Comparison of ENCODE assay signal across 8 cellular contexts in the genomic region with DNA sequence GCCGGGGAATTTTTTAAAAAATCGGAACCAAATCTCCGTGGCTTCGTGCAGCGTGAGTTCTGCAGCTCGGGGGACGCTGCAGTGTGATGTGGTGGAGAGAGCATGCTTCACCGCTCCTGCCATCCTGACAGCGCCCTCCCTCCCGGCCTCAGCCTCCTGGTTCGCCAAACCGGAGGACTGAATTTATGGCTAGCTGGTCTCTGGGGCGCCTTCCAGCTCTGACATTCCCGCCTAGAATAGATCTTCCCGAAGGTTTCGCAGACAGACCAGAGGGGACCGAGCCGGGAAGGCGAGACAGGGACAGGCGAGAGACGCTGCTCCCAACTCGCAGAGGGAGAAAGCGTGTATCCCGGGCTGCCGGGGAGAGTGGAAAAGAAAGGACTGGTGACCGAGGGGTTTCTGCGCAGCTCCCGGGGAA. TPM values are rescaled to one million over a fixed set of nuclear protein-coding genes. Genes with fewer than 3 reads are reported as not detected.
DNase-seq lines count a peak whose midpoint lies in the region; ATAC-seq and TF ChIP-seq lines count a peak whose summit lies in the region.

No MANE protein-coding gene starts in this region.

- H3K27me3 ChIP-seq in AG04450 (ENCODE audit: control insufficient read depth, insufficient read depth, low read length) (peaks cover 31% of the 10 kb centered on the region), H7 (ENCODE audit: control insufficient read depth, insufficient read depth, low read length) (peaks cover 69% of the 10 kb centered on the region), right atrium auricular region (no peaks in the 10 kb centered on the region), trophoblast cell (ENCODE audit: insufficient read depth, low read length) (peaks cover 48% of the 10 kb centered on the region)

- H3K4me3 ChIP-seq in AG04450 (ENCODE audit: low read depth, low read length) (peak overlapping the region; percentile 58), H7 (ENCODE audit: insufficient read depth, low read depth, low read length) (peak overlapping the region; percentile 46), right atrium auricular region (peak overlapping the region; percentile 41 to 59), trophoblast cell (ENCODE audit: low read depth, low read length) (no peak overlapping the region)

- no peaks in the 10 kb centered on the region for H3K36me3 ChIP-seq in H7 (replicated peaks; ENCODE audit: control insufficient read depth, insufficient read depth, low read length)
- no peaks in the 10 kb centered on the region for H3K36me3 ChIP-seq in right atrium auricular region
- H3K36me3 ChIP-seq in trophoblast cell (ENCODE audit: control insufficient read depth in 1 of 2, insufficient read depth in 2 of 2, low read length in 2 of 2) = peaks cover 3 to 5% of the 10 kb centered on the region in 2 experiments

- H3K9ac ChIP-seq in trophoblast cell (ENCODE audit: low read length) = no peak overlapping the region

- H3K79me1 ChIP-seq in trophoblast cell (ENCODE audit: low read length) = no peaks in the 10 kb centered on the region

- no peak overlapping the region for H2AFZ ChIP-seq in trophoblast cell (ENCODE audit: insufficient read depth, low read length, poor library complexity)

- TF ChIP-seq CTCF in AG04450 (IDR thresholded peaks at IDR 0.05; ENCODE audit: low read depth, low read length) = no peak
- TF ChIP-seq CTCF in right atrium auricular region (IDR thresholded peaks at IDR 0.05) = no peak

- H3K4me2 ChIP-seq in trophoblast cell (ENCODE audit: low read length) = peak overlapping the region; percentile 68

- POLR2A ChIA-PET in AG04450 (lab: Yijun Ruan, JAX) = interaction anchor here (1.3 kb wide), 1 partner anchor 14 kb away, joined by 7 read pairs; no protein-coding TSS in a partner anchor

- H2AK5ac ChIP-seq in trophoblast cell (ENCODE audit: low read length) = no peak overlapping the region

- no peak overlapping the region for H4K91ac ChIP-seq in trophoblast cell (ENCODE audit: low read depth, low read length)

- DNase-seq in AG04450 (ENCODE audit: low read depth, low spot score) (no peak), H7 (peak; percentile 75), right atrium auricular region (ENCODE audit: low spot score) (no peak), trophoblast cell (peak in 1 of 2 donors; percentile 13), NOMO-1 (lab: John Stamatoyannopoulos, UW; ENCODE audit: unreplicated experiment in 2 of 2) (no peak), AG08396 (ENCODE audit: low spot score) (no peak)
- DNase-seq in activated naive CD8-positive, alpha-beta T cell treated with anti-CD3 and anti-CD28 coated beads, Interleukin-2, amount 50 U/mL, for 24 hours = peak; percentile 41

- H3K9me3 ChIP-seq in AG04450 (ENCODE audit: control insufficient read depth, insufficient read depth, low read length) = no peaks in the 10 kb centered on the region
- H3K9me3 ChIP-seq in right atrium auricular region = no peaks in the 10 kb centered on the region
- H3K9me3 ChIP-seq in trophoblast cell (ENCODE audit: insufficient read depth, low read depth, low read length) = no peaks in the 10 kb centered on the region

- H3K27ac Mint-ChIP-seq in activated naive CD8-positive, alpha-beta T cell treated with anti-CD3 and anti-CD28 coated beads, Interleukin-2, amount 50 U/mL, for 24 hours = peak overlapping the region; percentile 90

- no peak overlapping the region for H4K8ac ChIP-seq in trophoblast cell (ENCODE audit: low read depth, low read length)

- CTCF ChIA-PET in AG04450 (lab: Charles Lee) = interaction anchor here (1.0 to 1.3 kb wide), 3 partner anchors 9 to 111 kb away, joined by 3 to 4 read pairs (median 3); no protein-coding TSS in a partner anchor

- no peak overlapping the region for H2BK5ac ChIP-seq in trophoblast cell (ENCODE audit: low read depth, low read length, poor library complexity)

- no CpG with 5 or more reads among the region's 28 CpGs for WGBS in trophoblast cell (ENCODE audit: extremely low coverage, insufficient coverage, insufficient read length)

- peaks cover 17% of the 10 kb centered on the region for H3K27me3 Mint-ChIP-seq in activated naive CD8-positive, alpha-beta T cell treated with anti-CD3 and anti-CD28 coated beads, Interleukin-2, amount 50 U/mL, for 24 hours

- H3K14ac ChIP-seq in trophoblast cell (ENCODE audit: low read length) = no peak overlapping the region

- no peak for ATAC-seq in activated naive CD8-positive, alpha-beta T cell treated with anti-CD3 and anti-CD28 coated beads, Interleukin-2, amount 50 U/mL, for 24 hours
- no peak for ATAC-seq in GM21619 (IDR thresholded peaks at IDR 0.05; ENCODE audit: unreplicated experiment)

- H2BK12ac ChIP-seq in trophoblast cell (ENCODE audit: low read length) = no peak overlapping the region

- no peak overlapping the region for H4K12ac ChIP-seq in trophoblast cell (ENCODE audit: low read depth, low read length)

- no peak overlapping the region for H3K18ac ChIP-seq in trophoblast cell (ENCODE audit: low read length)

- H3K27ac ChIP-seq in AG04450 (ENCODE audit: low read depth, low read length) (no peak overlapping the region), right atrium auricular region (peak overlapping the region in 1 of 2 donors; percentile 19), trophoblast cell (ENCODE audit: low read depth, low read length) (no peak overlapping the region)

- no peaks in the 10 kb centered on the region for H3K9me3 Mint-ChIP-seq in activated naive CD8-positive, alpha-beta T cell treated with anti-CD3 and anti-CD28 coated beads, Interleukin-2, amount 50 U/mL, for 24 hours

- H3K4me1 ChIP-seq in right atrium auricular region (peaks cover 0 to 27% of the 10 kb centered on the region in 2 donors), trophoblast cell (ENCODE audit: control insufficient read depth in 1 of 2, insufficient read depth in 2 of 2, low read length in 2 of 2) (peaks cover 6 to 11% of the 10 kb centered on the region in 2 experiments)

- H2BK120ac ChIP-seq in trophoblast cell (ENCODE audit: insufficient read depth, low read length, poor library complexity) = no peak overlapping the region

- no peak overlapping the region for H3K23ac ChIP-seq in trophoblast cell (ENCODE audit: low read length)

- H3K79me2 ChIP-seq in trophoblast cell (ENCODE audit: control insufficient read depth, insufficient read depth, low read length, poor library complexity) = no peaks in the 10 kb centered on the region

- H3K4ac ChIP-seq in trophoblast cell (ENCODE audit: low read depth, low read length) = no peak overlapping the region

- H3K4me3 Mint-ChIP-seq in activated naive CD8-positive, alpha-beta T cell treated with anti-CD3 and anti-CD28 coated beads, Interleukin-2, amount 50 U/mL, for 24 hours = peak overlapping the region; percentile 94

- peaks cover 71% of the 10 kb centered on the region for H3K4me1 Mint-ChIP-seq in activated naive CD8-positive, alpha-beta T cell treated with anti-CD3 and anti-CD28 coated beads, Interleukin-2, amount 50 U/mL, for 24 hours

- peaks cover 27% of the 10 kb centered on the region for H3K36me3 Mint-ChIP-seq in activated naive CD8-positive, alpha-beta T cell treated with anti-CD3 and anti-CD28 coated beads, Interleukin-2, amount 50 U/mL, for 24 hours (ENCODE audit: low read depth)

RNA-seq across cellular contexts. Expression of gene HOPX, which starts 25.9 kb away (rescaled TPM):
- polyA plus RNA-seq in AG04450 (2011; rRNA removed) = 2.2 and 2.9 TPM in 2 replicates
- 1.1 and 1.3 TPM in 2 replicates for polyA minus RNA-seq in AG04450 (2011; rRNA and poly(A)+ RNA removed)
- not detected in 2 replicates for total RNA-seq in H7 (2014; rRNA removed; shearing (Covaris generic))
- 100 to 1,000 TPM in 1 of 2 donors, 1 to 10 TPM in 1; 7.8 to 203 TPM for total RNA-seq in right atrium auricular region
- 318 and 340 TPM in 2 replicates for polyA plus RNA-seq in trophoblast cell (2013)

Comparison
In these comparisons a context has a peak if more than half of its experiments do, and no peak if none do; other contexts are left out.
1. DNase-seq: peak in H7 (single experiment) and activated naive CD8-positive, alpha-beta T cell treated with anti-CD3 and anti-CD28 coated beads, Interleukin-2, amount 50 U/mL, for 24 hours (single experiment); none in AG04450 (single experiment), right atrium auricular region (single experiment), NOMO-1 (0 of 2) and AG08396 (single experiment).